Comparison of ENCODE assay signal across 17 cellular contexts in the genomic region with DNA sequence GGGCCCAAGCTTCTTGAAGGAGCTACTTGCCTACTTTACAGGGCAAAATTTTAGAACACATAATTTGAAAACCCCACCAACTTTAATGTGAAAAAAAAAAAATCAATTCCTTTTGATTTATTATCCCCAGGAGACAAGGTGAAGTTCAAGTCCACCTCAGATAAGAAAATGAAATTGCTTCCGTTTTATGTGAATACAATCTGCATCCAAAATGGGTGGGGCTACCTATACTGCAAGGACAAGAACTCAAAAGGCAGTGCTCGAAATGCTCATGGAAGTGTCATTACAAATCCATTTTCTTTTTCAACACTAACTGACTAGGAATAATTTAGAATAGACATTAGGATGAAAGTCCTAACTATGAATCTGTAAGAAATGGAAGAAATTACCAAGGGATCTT. TPM values are rescaled to one million over a fixed set of nuclear protein-coding genes. Genes with fewer than 3 reads are reported as not detected.
A peak's percentile ranks its signal among the peaks of the same experiment; 100 is the strongest.
DNase-seq lines count a peak whose midpoint lies in the region; ATAC-seq and TF ChIP-seq lines count a peak whose summit lies in the region.
"Had no signal": no experiment of that assay in that cellular context is flagged by ENCODE, and none has a peak within 500 bp of the region (broad histone marks: within the 10 kb centered on the region; RNA-seq: fewer than 3 reads in every experiment).

No MANE protein-coding gene starts in this region.

- H3K4me3 ChIP-seq in PC-3 (ENCODE audit: low read length), result no peak overlapping the region
- no peak overlapping the region for H3K4me3 ChIP-seq in colonic mucosa
- no peak overlapping the region for H3K4me3 ChIP-seq in mucosa of rectum (ENCODE audit: low read length in 2 of 2)
- no peak overlapping the region for H3K4me3 ChIP-seq in transverse colon
- no peak overlapping the region for H3K4me3 ChIP-seq in prostate gland
- H3K4me3 ChIP-seq: GM23338 had no signal

- H3F3A ChIP-seq in PC-3 (ENCODE audit: low read length, unreplicated experiment), result peaks cover 11% of the 10 kb centered on the region

- no peak for TF ChIP-seq POLR2A in transverse colon (IDR thresholded peaks at IDR 0.05)
- no peak for TF ChIP-seq POLR2A in prostate gland (IDR thresholded peaks at IDR 0.05)

- H3K27ac ChIP-seq in PC-3 (ENCODE audit: low read length) (peak overlapping the region; percentile 88), colonic mucosa (peak overlapping the region; percentile 53), mucosa of rectum (ENCODE audit: low read depth in 2 of 2, low read length in 2 of 2) (peak overlapping the region; percentile 71 to 73), transverse colon (peak overlapping the region in 3 of 4 donors; percentile 6 to 78 (median 42)), prostate gland (no peak overlapping the region)

- TF ChIP-seq CTCF in PC-3 (conservative IDR thresholded peaks at IDR 0.05; ENCODE audit: low read depth, low read length) (no peak), colonic mucosa (IDR thresholded peaks at IDR 0.05) (no peak), transverse colon (IDR thresholded peaks at IDR 0.05) (no peak), prostate gland (IDR thresholded peaks at IDR 0.05) (no peak)

- H3K9ac ChIP-seq in PC-3 (ENCODE audit: low read length) (no peak overlapping the region), colonic mucosa (ENCODE audit: low read depth in 2 of 2, low read length in 2 of 2) (no peak overlapping the region), mucosa of rectum (ENCODE audit: low read depth in 1 of 2, low read length in 2 of 2) (no peak overlapping the region)

- POLR2A ChIA-PET in PC-3 (lab: Charles Lee; ENCODE audit: unreplicated experiment), result no interaction called here

- ATAC-seq in PC-3 (no peak), HG03135 (IDR thresholded peaks at IDR 0.05; ENCODE audit: unreplicated experiment) (no peak), GM19035 (IDR thresholded peaks at IDR 0.05; ENCODE audit: unreplicated experiment) (no peak)
- ATAC-seq: GM23338 had no signal

- in situ Hi-C loops in transverse colon (cut with MboI; ENCODE audit: low pct_ligation_motif_present in 1 of 4, low pct_unique_long_range_greater_than_20kb in 1 of 4, low sequenced_read_pairs in 3 of 4), result no loop called here

- BruUV-seq in PC-3 (replicated peaks; lab: Mats Ljungman, UMichigan), result no TSS peak

- H3K27me3 ChIP-seq in PC-3 (ENCODE audit: low read length) (no peaks in the 10 kb centered on the region), colonic mucosa (no peaks in the 10 kb centered on the region), mucosa of rectum (ENCODE audit: control insufficient read depth in 2 of 2, insufficient read depth in 2 of 2, low read length in 2 of 2) (no peaks in the 10 kb centered on the region), transverse colon (no peaks in the 10 kb centered on the region), prostate gland (replicated peaks; ENCODE audit: insufficient read depth) (no peaks in the 10 kb centered on the region)
- H3K27me3 ChIP-seq: BE2C had no signal

- WGBS in transverse colon (ENCODE audit: low coverage in 1 of 2), 2 donors, result 31 to 44% methylated on average over 2 of the region's 2 CpGs
- 78% methylated on average over 2 of the region's 2 CpGs for WGBS in prostate gland

- H3K9me3 ChIP-seq in PC-3 (ENCODE audit: low read length) (no peaks in the 10 kb centered on the region), colonic mucosa (no peaks in the 10 kb centered on the region), mucosa of rectum (ENCODE audit: control insufficient read depth in 2 of 2, low read length in 2 of 2) (no peaks in the 10 kb centered on the region), transverse colon (no peaks in the 10 kb centered on the region), prostate gland (no peaks in the 10 kb centered on the region)
- H3K9me3 ChIP-seq: BE2C had no signal

- H3K9me2 ChIP-seq in PC-3 (replicated peaks; ENCODE audit: low read length), result no peaks in the 10 kb centered on the region

- no peak overlapping the region for H3K4me2 ChIP-seq in PC-3 (ENCODE audit: low read length)
- H3K4me2 ChIP-seq: GM23338 had no signal

- no peaks in the 10 kb centered on the region for H4K20me1 ChIP-seq in PC-3 (ENCODE audit: low read length)

- DNase-seq in PC-3 (no peak), colonic mucosa (no peak), transverse colon (no peak), T-helper 9 cell (no peak), prostate gland (ENCODE audit: low spot score) (no peak)
- DNase-seq: ACHN; BE2C; CD4-positive, CD25-positive, alpha-beta regulatory T cell; CD8-positive, alpha-beta memory T cell; COR-L47; HCEC 1CT; HFFc6 had no signal

- CTCF ChIA-PET in PC-3 (lab: Charles Lee), result no interaction called here

- TF ChIP-seq EP300 in transverse colon (IDR thresholded peaks at IDR 0.05; ENCODE audit: low read depth), result no peak

- no peaks in the 10 kb centered on the region for H3K36me3 ChIP-seq in PC-3 (ENCODE audit: low read depth, low read length)
- no peaks in the 10 kb centered on the region for H3K36me3 ChIP-seq in colonic mucosa
- H3K36me3 ChIP-seq in mucosa of rectum (ENCODE audit: control insufficient read depth in 2 of 2, insufficient read depth in 2 of 2, low read length in 2 of 2), result no peaks in the 10 kb centered on the region
- H3K36me3 ChIP-seq in transverse colon, result no peaks in the 10 kb centered on the region
- H3K36me3 ChIP-seq in prostate gland, result no peaks in the 10 kb centered on the region
- H3K36me3 ChIP-seq: BE2C had no signal

- no peaks in the 10 kb centered on the region for H3K79me2 ChIP-seq in PC-3 (ENCODE audit: low read length)

- H3K4me1 ChIP-seq in PC-3 (ENCODE audit: insufficient read depth, low read length) (peaks cover 67% of the 10 kb centered on the region), colonic mucosa (no peaks in the 10 kb centered on the region), mucosa of rectum (ENCODE audit: control insufficient read depth in 2 of 2, insufficient read depth in 2 of 2, low read length in 2 of 2) (peaks cover 25 to 34% of the 10 kb centered on the region in 2 donors), transverse colon (peaks cover 0 to 55% (median 17%) of the 10 kb centered on the region in 4 donors), prostate gland (replicated peaks) (no peaks in the 10 kb centered on the region)

- intact Hi-C loops in PC-3 (cut with micrococcal nuclease) (no loop called here), colonic mucosa (cut with DNase I) (no loop called here), transverse colon (cut with DNase I; ENCODE audit: low total_unique reads) (no loop called here), prostate gland (cut with DNase I) (no loop called here)

- no peak overlapping the region for H2AFZ ChIP-seq in PC-3 (ENCODE audit: low read length)

RNA-seq across cellular contexts. Expression of gene SSPN, which starts 45.7 kb away (rescaled TPM):
- 11.2 and 11.9 TPM in 2 replicates for total RNA-seq in PC-3 (2014; rRNA removed)
- 10 to 100 TPM in 1 of 2 donors, 1 to 10 TPM in 1; 8.5 to 13.5 TPM for total RNA-seq in colonic mucosa
- 100 to 1,000 TPM in 1 of 4 donors, 10 to 100 TPM in 2, 1 to 10 TPM in 1; 4.5 to 103 (median 15.0) TPM for total RNA-seq in transverse colon
- 10 to 100 TPM; 17.0 to 29.5 TPM for total RNA-seq in prostate gland
- total RNA-seq: CD4-positive, CD25-positive, alpha-beta regulatory T cell; CD8-positive, alpha-beta memory T cell; HepG2 had no signal

Comparison
In these comparisons a context has a peak if more than half of its experiments do, and no peak if none do; other contexts are left out.
1. H3K27ac ChIP-seq: peak in PC-3 (single experiment), colonic mucosa (single experiment), mucosa of rectum (2 of 2) and transverse colon (3 of 4); none in prostate gland (0 of 2).